ENCODE assay signal across 1 cellular context in genomic region chr13:44404261-44405139, GRCh38.
TF ChIP-seq lines count a peak whose summit lies in the region.

No MANE protein-coding gene starts in this region.

TF ChIP-seq in HepG2, 621 proteins besides CTCF, POLR2A, EP300 and RAD21 (continued from another document and continues in another):
- TF ChIP-seq ZNF790 (CRISPR knock-in tag; IDR thresholded peaks at IDR 0.05; ENCODE audit: borderline replicate concordance) (no peak), HNRNPH1 (optimal IDR thresholded peaks at IDR 0.05; ENCODE audit: low read depth, low read length) (peak; percentile 67), ZNF256 (CRISPR knock-in tag; conservative IDR thresholded peaks at IDR 0.05) (no peak), ZBTB39 (CRISPR knock-in tag; IDR thresholded peaks at IDR 0.05) (no peak), HOMEZ (CRISPR knock-in tag; IDR thresholded peaks at IDR 0.05; ENCODE audit: low read depth) (peak; percentile 84), FOSL2 (CRISPR knock-in tag; IDR thresholded peaks at IDR 0.05) (peak; percentile 59), ZFP1 (CRISPR knock-in tag; IDR thresholded peaks at IDR 0.05) (peak; percentile 59; the same call in 1 of the 2 replicates), SRSF4 (IDR thresholded peaks at IDR 0.05; ENCODE audit: low read depth, low read length, poor library complexity, severe bottlenecking) (no peak), YY1 (IDR thresholded peaks at IDR 0.05; ENCODE audit: insufficient read depth, insufficient replicate concordance, low read depth, low read length) (peak; percentile 92), SATB2 (CRISPR knock-in tag; IDR thresholded peaks at IDR 0.05) (no peak), NAIF1 (CRISPR knock-in tag; IDR thresholded peaks at IDR 0.05; ENCODE audit: borderline replicate concordance) (no peak), ZSCAN30 (CRISPR knock-in tag; IDR thresholded peaks at IDR 0.05) (no peak), YEATS4 (CRISPR knock-in tag; IDR thresholded peaks at IDR 0.05; ENCODE audit: borderline replicate concordance) (peak; percentile 82; the same call in 1 of the 2 replicates), MEIS2 (CRISPR knock-in tag; IDR thresholded peaks at IDR 0.05) (0 out of 2 replicates have a peak, but pooled peaks have one; percentile 20), ZBTB3 (CRISPR knock-in tag; IDR thresholded peaks at IDR 0.05; ENCODE audit: borderline replicate concordance, low read depth) (no peak), ZNF883 (CRISPR knock-in tag; IDR thresholded peaks at IDR 0.05; ENCODE audit: not compliant biosample characterization) (no peak), SMYD3 (CRISPR knock-in tag; IDR thresholded peaks at IDR 0.05) (0 out of 2 replicates have a peak, but pooled peaks have one; percentile 31), ETS1 (CRISPR knock-in tag; IDR thresholded peaks at IDR 0.05) (no peak), RXRB (CRISPR knock-in tag; IDR thresholded peaks at IDR 0.05; ENCODE audit: borderline replicate concordance) (peak; percentile 92), TCF7 (IDR thresholded peaks at IDR 0.05; ENCODE audit: low read depth) (peak; percentile 41), ZNF318 (CRISPR knock-in tag; IDR thresholded peaks at IDR 0.05) (no peak), NFKB2 (CRISPR knock-in tag; IDR thresholded peaks at IDR 0.05; ENCODE audit: borderline replicate concordance) (0 out of 2 replicates have a peak, but pooled peaks have one; percentile 26), MAFG (CRISPR knock-in tag; IDR thresholded peaks at IDR 0.05) (no peak), BORCS8-MEF2B (CRISPR knock-in tag; IDR thresholded peaks at IDR 0.05) (peak; percentile 69), IRF9 (CRISPR knock-in tag; IDR thresholded peaks at IDR 0.05; ENCODE audit: borderline replicate concordance) (0 out of 2 replicates have a peak, but pooled peaks have one; percentile 50)
- TF ChIP-seq, protein P1, sequence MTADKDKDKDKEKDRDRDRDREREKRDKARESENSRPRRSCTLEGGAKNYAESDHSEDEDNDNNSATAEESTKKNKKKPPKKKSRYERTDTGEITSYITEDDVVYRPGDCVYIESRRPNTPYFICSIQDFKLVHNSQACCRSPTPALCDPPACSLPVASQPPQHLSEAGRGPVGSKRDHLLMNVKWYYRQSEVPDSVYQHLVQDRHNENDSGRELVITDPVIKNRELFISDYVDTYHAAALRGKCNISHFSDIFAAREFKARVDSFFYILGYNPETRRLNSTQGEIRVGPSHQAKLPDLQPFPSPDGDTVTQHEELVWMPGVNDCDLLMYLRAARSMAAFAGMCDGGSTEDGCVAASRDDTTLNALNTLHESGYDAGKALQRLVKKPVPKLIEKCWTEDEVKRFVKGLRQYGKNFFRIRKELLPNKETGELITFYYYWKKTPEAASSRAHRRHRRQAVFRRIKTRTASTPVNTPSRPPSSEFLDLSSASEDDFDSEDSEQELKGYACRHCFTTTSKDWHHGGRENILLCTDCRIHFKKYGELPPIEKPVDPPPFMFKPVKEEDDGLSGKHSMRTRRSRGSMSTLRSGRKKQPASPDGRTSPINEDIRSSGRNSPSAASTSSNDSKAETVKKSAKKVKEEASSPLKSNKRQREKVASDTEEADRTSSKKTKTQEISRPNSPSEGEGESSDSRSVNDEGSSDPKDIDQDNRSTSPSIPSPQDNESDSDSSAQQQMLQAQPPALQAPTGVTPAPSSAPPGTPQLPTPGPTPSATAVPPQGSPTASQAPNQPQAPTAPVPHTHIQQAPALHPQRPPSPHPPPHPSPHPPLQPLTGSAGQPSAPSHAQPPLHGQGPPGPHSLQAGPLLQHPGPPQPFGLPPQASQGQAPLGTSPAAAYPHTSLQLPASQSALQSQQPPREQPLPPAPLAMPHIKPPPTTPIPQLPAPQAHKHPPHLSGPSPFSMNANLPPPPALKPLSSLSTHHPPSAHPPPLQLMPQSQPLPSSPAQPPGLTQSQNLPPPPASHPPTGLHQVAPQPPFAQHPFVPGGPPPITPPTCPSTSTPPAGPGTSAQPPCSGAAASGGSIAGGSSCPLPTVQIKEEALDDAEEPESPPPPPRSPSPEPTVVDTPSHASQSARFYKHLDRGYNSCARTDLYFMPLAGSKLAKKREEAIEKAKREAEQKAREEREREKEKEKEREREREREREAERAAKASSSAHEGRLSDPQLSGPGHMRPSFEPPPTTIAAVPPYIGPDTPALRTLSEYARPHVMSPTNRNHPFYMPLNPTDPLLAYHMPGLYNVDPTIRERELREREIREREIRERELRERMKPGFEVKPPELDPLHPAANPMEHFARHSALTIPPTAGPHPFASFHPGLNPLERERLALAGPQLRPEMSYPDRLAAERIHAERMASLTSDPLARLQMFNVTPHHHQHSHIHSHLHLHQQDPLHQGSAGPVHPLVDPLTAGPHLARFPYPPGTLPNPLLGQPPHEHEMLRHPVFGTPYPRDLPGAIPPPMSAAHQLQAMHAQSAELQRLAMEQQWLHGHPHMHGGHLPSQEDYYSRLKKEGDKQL (CRISPR knock-in tag; IDR thresholded peaks at IDR 0.05; ENCODE audit: low read depth) = peak; percentile 76; the same call in 1 of the 2 replicates
- TF ChIP-seq, protein P2, sequence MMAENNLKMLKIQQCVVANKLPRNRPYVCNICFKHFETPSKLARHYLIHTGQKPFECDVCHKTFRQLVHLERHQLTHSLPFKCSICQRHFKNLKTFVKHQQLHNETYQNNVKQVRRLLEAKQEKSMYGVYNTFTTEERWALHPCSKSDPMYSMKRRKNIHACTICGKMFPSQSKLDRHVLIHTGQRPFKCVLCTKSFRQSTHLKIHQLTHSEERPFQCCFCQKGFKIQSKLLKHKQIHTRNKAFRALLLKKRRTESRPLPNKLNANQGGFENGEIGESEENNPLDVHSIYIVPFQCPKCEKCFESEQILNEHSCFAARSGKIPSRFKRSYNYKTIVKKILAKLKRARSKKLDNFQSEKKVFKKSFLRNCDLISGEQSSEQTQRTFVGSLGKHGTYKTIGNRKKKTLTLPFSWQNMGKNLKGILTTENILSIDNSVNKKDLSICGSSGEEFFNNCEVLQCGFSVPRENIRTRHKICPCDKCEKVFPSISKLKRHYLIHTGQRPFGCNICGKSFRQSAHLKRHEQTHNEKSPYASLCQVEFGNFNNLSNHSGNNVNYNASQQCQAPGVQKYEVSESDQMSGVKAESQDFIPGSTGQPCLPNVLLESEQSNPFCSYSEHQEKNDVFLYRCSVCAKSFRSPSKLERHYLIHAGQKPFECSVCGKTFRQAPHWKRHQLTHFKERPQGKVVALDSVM (CRISPR knock-in tag; IDR thresholded peaks at IDR 0.05) = 0 out of 2 replicates have a peak, but pooled peaks have one; percentile 40
- TF ChIP-seq, protein P3, sequence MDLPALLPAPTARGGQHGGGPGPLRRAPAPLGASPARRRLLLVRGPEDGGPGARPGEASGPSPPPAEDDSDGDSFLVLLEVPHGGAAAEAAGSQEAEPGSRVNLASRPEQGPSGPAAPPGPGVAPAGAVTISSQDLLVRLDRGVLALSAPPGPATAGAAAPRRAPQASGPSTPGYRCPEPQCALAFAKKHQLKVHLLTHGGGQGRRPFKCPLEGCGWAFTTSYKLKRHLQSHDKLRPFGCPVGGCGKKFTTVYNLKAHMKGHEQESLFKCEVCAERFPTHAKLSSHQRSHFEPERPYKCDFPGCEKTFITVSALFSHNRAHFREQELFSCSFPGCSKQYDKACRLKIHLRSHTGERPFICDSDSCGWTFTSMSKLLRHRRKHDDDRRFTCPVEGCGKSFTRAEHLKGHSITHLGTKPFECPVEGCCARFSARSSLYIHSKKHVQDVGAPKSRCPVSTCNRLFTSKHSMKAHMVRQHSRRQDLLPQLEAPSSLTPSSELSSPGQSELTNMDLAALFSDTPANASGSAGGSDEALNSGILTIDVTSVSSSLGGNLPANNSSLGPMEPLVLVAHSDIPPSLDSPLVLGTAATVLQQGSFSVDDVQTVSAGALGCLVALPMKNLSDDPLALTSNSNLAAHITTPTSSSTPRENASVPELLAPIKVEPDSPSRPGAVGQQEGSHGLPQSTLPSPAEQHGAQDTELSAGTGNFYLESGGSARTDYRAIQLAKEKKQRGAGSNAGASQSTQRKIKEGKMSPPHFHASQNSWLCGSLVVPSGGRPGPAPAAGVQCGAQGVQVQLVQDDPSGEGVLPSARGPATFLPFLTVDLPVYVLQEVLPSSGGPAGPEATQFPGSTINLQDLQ (CRISPR knock-in tag; IDR thresholded peaks at IDR 0.05) = no peak
